Comparison of ENCODE assay signal across 2 cellular contexts in the genomic region with DNA sequence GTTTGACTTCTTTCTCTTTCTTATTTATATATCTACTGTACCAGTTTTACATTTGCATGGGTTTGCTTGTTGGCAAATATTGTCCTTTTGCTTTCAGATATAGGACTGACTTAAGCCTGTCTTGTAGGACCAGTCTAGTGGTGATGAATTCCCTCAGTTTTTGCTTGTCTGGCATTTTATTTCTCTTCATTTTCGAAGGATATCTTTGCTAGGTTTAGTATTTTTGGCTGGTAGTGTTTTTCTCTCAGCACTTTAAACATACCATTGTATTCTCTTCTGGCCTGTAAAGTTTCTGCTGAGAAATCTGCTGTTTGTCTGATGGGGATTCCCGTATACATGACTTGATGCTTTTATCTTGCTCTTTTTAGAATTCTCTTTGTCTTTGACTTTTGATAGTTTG.
TF ChIP-seq lines count a peak whose summit lies in the region.

No MANE protein-coding gene starts in this region.

TF ChIP-seq in HepG2, 621 proteins besides CTCF, POLR2A, EP300 and RAD21:
- peak; percentile 46; the same call in 1 of the 2 replicates for TF ChIP-seq MAFF (IDR thresholded peaks at IDR 0.05; ENCODE audit: low read depth, low read length)
- TF ChIP-seq MAFK (conservative IDR thresholded peaks at IDR 0.05 in 1 of 2, IDR thresholded peaks at IDR 0.05 in 1 of 2; ENCODE audit: low read length in 2 of 2), result peak; percentile 62 to 71
- TF ChIP-seq, protein P1, sequence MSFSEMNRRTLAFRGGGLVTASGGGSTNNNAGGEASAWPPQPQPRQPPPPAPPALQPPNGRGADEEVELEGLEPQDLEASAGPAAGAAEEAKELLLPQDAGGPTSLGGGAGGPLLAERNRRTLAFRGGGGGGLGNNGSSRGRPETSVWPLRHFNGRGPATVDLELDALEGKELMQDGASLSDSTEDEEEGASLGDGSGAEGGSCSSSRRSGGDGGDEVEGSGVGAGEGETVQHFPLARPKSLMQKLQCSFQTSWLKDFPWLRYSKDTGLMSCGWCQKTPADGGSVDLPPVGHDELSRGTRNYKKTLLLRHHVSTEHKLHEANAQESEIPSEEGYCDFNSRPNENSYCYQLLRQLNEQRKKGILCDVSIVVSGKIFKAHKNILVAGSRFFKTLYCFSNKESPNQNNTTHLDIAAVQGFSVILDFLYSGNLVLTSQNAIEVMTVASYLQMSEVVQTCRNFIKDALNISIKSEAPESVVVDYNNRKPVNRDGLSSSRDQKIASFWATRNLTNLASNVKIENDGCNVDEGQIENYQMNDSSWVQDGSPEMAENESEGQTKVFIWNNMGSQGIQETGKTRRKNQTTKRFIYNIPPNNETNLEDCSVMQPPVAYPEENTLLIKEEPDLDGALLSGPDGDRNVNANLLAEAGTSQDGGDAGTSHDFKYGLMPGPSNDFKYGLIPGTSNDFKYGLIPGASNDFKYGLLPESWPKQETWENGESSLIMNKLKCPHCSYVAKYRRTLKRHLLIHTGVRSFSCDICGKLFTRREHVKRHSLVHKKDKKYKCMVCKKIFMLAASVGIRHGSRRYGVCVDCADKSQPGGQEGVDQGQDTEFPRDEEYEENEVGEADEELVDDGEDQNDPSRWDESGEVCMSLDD (CRISPR knock-in tag; IDR thresholded peaks at IDR 0.05; ENCODE audit: borderline replicate concordance), result no peak
- no peak for TF ChIP-seq ZKSCAN1 (IDR thresholded peaks at IDR 0.05; ENCODE audit: low read length)
- TF ChIP-seq, protein P2, sequence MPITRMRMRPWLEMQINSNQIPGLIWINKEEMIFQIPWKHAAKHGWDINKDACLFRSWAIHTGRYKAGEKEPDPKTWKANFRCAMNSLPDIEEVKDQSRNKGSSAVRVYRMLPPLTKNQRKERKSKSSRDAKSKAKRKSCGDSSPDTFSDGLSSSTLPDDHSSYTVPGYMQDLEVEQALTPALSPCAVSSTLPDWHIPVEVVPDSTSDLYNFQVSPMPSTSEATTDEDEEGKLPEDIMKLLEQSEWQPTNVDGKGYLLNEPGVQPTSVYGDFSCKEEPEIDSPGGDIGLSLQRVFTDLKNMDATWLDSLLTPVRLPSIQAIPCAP (CRISPR knock-in tag; IDR thresholded peaks at IDR 0.05; ENCODE audit: low read depth), result no peak
- no peak for TF ChIP-seq ZNF7 (CRISPR knock-in tag; IDR thresholded peaks at IDR 0.05)
- TF ChIP-seq, protein P3, sequence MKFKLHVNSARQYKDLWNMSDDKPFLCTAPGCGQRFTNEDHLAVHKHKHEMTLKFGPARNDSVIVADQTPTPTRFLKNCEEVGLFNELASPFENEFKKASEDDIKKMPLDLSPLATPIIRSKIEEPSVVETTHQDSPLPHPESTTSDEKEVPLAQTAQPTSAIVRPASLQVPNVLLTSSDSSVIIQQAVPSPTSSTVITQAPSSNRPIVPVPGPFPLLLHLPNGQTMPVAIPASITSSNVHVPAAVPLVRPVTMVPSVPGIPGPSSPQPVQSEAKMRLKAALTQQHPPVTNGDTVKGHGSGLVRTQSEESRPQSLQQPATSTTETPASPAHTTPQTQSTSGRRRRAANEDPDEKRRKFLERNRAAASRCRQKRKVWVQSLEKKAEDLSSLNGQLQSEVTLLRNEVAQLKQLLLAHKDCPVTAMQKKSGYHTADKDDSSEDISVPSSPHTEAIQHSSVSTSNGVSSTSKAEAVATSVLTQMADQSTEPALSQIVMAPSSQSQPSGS (CRISPR knock-in tag; IDR thresholded peaks at IDR 0.05), result no peak

TF ChIP-seq in IMR-90, 13 proteins besides CTCF, POLR2A, EP300 and RAD21:
- no peak for TF ChIP-seq RFX5 (IDR thresholded peaks at IDR 0.05; ENCODE audit: low read depth, low read length)
- peak; percentile 41 for TF ChIP-seq MAFK (IDR thresholded peaks at IDR 0.05; ENCODE audit: low read depth, low read length)
